Comparison of ENCODE assay signal across 1 cellular context in the genomic region with DNA sequence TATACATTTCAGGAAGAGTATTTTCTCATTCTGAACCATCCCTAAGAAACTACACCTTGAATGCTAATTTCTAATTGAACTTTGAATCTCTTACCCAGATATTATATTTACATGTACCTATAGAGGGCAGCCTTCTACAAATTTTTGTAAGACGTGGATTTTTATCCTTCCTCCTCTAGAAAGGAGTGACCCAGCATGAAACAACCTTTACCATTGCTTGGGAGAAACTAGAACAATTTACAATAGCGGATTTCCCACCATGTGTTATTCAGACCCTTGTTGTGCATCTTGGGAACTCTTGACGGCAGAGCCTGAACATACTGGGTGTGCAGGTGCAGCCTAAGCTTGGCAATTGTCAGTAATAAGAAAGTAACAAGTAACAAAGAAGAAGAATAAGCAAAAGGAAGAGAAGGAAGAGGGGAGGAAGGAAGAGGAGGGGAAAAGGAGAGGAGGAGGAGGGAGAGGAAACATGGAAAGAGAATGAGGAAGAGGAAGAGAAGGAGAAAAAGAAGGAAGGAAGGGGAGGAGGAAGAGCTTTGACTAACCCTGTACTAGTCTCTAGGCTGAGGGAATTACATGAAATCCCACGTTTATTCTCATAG.
TF ChIP-seq lines count a peak whose summit lies in the region.

No MANE protein-coding gene starts in this region.

TF ChIP-seq in GM23338, 12 proteins besides CTCF, POLR2A, EP300 and RAD21 (continued from another document):
- no peak for TF ChIP-seq ZNF462 (CRISPR knock-in tag; IDR thresholded peaks at IDR 0.05)
- TF ChIP-seq JUNB (IDR thresholded peaks at IDR 0.05; ENCODE audit: unreplicated experiment), result no peak
- TF ChIP-seq CREB1 (CRISPR knock-in tag; IDR thresholded peaks at IDR 0.05; ENCODE audit: low read depth), result no peak
- TF ChIP-seq NANOG (IDR thresholded peaks at IDR 0.05; ENCODE audit: borderline replicate concordance), result no peak
- no peak for TF ChIP-seq REST (IDR thresholded peaks at IDR 0.05; ENCODE audit: unreplicated experiment)
- TF ChIP-seq EZH2 (IDR thresholded peaks at IDR 0.05; ENCODE audit: low read depth, unreplicated experiment), result no peak
- TF ChIP-seq ETS1 (IDR thresholded peaks at IDR 0.05), result no peak
- no peak for TF ChIP-seq ZNF331 (CRISPR knock-in tag; IDR thresholded peaks at IDR 0.05; ENCODE audit: low read depth)
- TF ChIP-seq ZNF114 (CRISPR knock-in tag; IDR thresholded peaks at IDR 0.05), result no peak
- no peak for TF ChIP-seq STAT1 (IDR thresholded peaks at IDR 0.05; ENCODE audit: unreplicated experiment)
- TF ChIP-seq EZH2phosphoT487 (IDR thresholded peaks at IDR 0.05; ENCODE audit: unreplicated experiment), result no peak
